Comparison of ENCODE assay signal across 25 cellular contexts in the genomic region with DNA sequence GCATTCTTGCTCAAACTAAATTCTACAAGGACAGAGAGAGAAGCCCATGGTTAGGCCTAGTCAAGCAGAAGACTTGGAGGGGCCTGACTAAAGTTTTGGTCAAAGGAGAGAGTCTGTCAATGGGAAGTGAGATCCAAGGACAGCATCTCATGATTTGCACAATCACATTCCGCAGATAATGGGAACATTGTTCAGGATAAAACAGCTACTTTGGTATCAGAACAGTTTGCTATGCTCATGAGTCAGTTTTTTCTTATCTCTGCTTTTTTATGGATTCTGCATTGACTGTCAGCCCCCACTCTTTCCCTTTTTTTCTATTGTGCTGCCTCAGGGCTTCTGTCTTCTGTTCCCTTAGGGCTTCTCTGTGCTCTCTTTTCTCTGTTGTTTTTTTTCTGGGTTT. TPM values are rescaled to one million over a fixed set of nuclear protein-coding genes. Genes with fewer than 3 reads are reported as not detected.
DNase-seq lines count a peak whose midpoint lies in the region; ATAC-seq and TF ChIP-seq lines count a peak whose summit lies in the region.
"Had no signal": no experiment of that assay in that cellular context is flagged by ENCODE, and none has a peak within 500 bp of the region (broad histone marks: within the 10 kb centered on the region; RNA-seq: fewer than 3 reads in every experiment).

No MANE protein-coding gene starts in this region.

- peak; percentile 23 to 38 for ATAC-seq in left cardiac atrium
- no peak for ATAC-seq in Right ventricle myocardium inferior
- ATAC-seq: activated T-cell treated with anti-CD3 and anti-CD28 coated beads, Interleukin-2, amount 50 U/mL, for 72 hours had no signal

- in situ Hi-C loops in brain microvascular endothelial cell (cut with HindIII; ENCODE audit: low pct_ligation_motif_present, low sequenced_read_pairs) (no loop called here), ACHN (cut with HindIII; ENCODE audit: low pct_ligation_motif_present, low pct_unique_long_range_greater_than_20kb, low sequenced_read_pairs) (no loop called here)

- intact Hi-C loops in left cardiac atrium (cut with DNase I), result no loop called here
- intact Hi-C loops in Right ventricle myocardium inferior (cut with DNase I), result no loop called here

- H3K27me3 ChIP-seq in brain microvascular endothelial cell (replicated peaks) (no peaks in the 10 kb centered on the region), layer of hippocampus (ENCODE audit: control insufficient read depth, insufficient read depth, low read length) (no peaks in the 10 kb centered on the region), tibial nerve (no peaks in the 10 kb centered on the region)
- H3K27me3 ChIP-seq: spleen, transverse colon had no signal

- H3K27ac ChIP-seq in brain microvascular endothelial cell, result no peak overlapping the region
- H3K27ac ChIP-seq in layer of hippocampus (ENCODE audit: low read depth, low read length), result peak overlapping the region; percentile 75
- peak overlapping the region; percentile 93 for H3K27ac ChIP-seq in temporal lobe (ENCODE audit: low read depth, low read length)
- no peak overlapping the region for H3K27ac ChIP-seq in tibial nerve
- H3K27ac ChIP-seq: 22Rv1, prostate gland, RWPE1, spleen, transverse colon had no signal

- H3K36me3 ChIP-seq in brain microvascular endothelial cell (replicated peaks), result no peaks in the 10 kb centered on the region
- peaks cover 0 to 8% (median 0%) of the 10 kb centered on the region in 3 donors for H3K36me3 ChIP-seq in tibial nerve
- H3K36me3 ChIP-seq: prostate gland had no signal

- no peak for TF ChIP-seq POLR2A in tibial nerve (IDR thresholded peaks at IDR 0.05)

- peaks cover 0 to 20% (median 3%) of the 10 kb centered on the region in 4 donors for H3K4me1 ChIP-seq in tibial nerve
- H3K4me1 ChIP-seq: prostate gland, transverse colon had no signal

- TF ChIP-seq CTCF in brain microvascular endothelial cell (IDR thresholded peaks at IDR 0.05; ENCODE audit: low read depth, low read length, missing control alignments) (no peak), tibial nerve (IDR thresholded peaks at IDR 0.05) (no peak)

- DNase-seq in left cardiac atrium (no peak), Right ventricle myocardium inferior (ENCODE audit: missing footprints) (no peak), brain microvascular endothelial cell (peak; percentile 35), NCI-H2227 (lab: John Stamatoyannopoulos, UW; ENCODE audit: unreplicated experiment) (no peak), tibial nerve (ENCODE audit: low spot score in 2 of 2) (no peak), ACHN (no peak)
- DNase-seq: activated CD4-positive, alpha-beta T cell treated with anti-CD3 and anti-CD28 coated beads for 48 hours; activated naive CD4-positive, alpha-beta T cell treated with Interleukin-2 at 50 U/mL for 16 hours; activated T-cell treated with anti-CD3 and anti-CD28 coated beads, Interleukin-2, amount 50 U/mL, for 72 hours; CD8-positive, alpha-beta memory T cell; cerebellar nuclear complex; DMS153; kidney glomerular epithelial cell; NCI-H1105 treated with DMSO at 0.1 percent for 48 hours; NCI-H2029 treated with DMSO at 0.1 percent for 48 hours; NCI-H774; spleen; stimulated activated CD4-positive, alpha-beta T cell treated with anti-CD3 and anti-CD28 coated beads, Interleukin-4, amount 100 ng/mL, for 4 hours; stimulated activated naive CD4-positive, alpha-beta T cell treated with Interleukin-2 at 50 U/mL for 16 hours; transverse colon had no signal

- H3K4me3 ChIP-seq in brain microvascular endothelial cell (ENCODE audit: low read depth, low read length) (no peak overlapping the region), tibial nerve (no peak overlapping the region)
- H3K4me3 ChIP-seq: prostate gland, spleen, transverse colon had no signal

- 67 to 80% methylated on average over 1 of the region's 1 CpG for WGBS in tibial nerve, 2 donors

- TF ChIP-seq EP300 in tibial nerve (IDR thresholded peaks at IDR 0.05), result no peak

- no peaks in the 10 kb centered on the region for H3K9me3 ChIP-seq in tibial nerve
- H3K9me3 ChIP-seq: prostate gland, spleen, transverse colon had no signal

RNA-seq across cellular contexts. Expression of gene AKAP7, which starts 28.6 kb away (rescaled TPM):
- total RNA-seq in left cardiac atrium (10 to 100 TPM; 10.1 to 13.2 TPM), Right ventricle myocardium inferior (11.1 TPM), temporal lobe (114 TPM), tibial nerve (10 to 100 TPM in 3 of 4 donors, 1 to 10 TPM in 1; 5.1 to 39.1 (median 11.8) TPM)

Comparison
In these comparisons a context has a peak if more than half of its experiments do, and no peak if none do; other contexts are left out.
1. H3K27ac ChIP-seq: peak in layer of hippocampus (single experiment) and temporal lobe (single experiment); none in brain microvascular endothelial cell (single experiment) and tibial nerve (0 of 4).